15 cellular contexts compared by ENCODE assay signal in the genomic region with DNA sequence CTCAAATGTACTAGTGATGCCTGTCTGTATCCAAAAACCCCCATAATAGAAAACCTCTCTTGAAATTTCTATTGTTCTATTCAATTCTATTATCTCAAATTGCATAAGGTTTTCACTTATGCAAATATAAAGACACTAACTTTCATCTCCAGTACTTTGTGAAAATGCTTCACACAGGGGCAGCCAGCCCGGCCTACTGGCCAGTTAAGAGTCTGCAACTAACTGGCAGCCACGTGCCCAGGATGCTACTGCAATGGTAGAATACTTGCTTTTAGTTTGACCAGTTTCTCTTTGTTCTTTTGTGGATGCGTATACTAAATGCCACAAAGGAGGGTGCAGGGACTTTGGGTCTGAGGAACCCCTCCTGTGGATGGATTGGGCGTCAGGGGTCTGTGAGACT.
"Had no signal": no experiment of that assay in that cellular context is flagged by ENCODE, and none has a peak within 500 bp of the region (broad histone marks: within the 10 kb centered on the region; RNA-seq: fewer than 3 reads in every experiment).

No MANE protein-coding gene starts in this region.

- H3K9me3 ChIP-seq: breast epithelium, prostate gland, sigmoid colon had no signal

- H3K4me3 Mint-ChIP-seq: activated CD8-positive, alpha-beta T cell treated with anti-CD3 and anti-CD28 coated beads for 36 hours; activated naive CD8-positive, alpha-beta T cell treated with anti-CD3 and anti-CD28 coated beads, Interleukin-2, amount 10 ng/mL, durations not matched to agents 7 days and 5 days; activated T-cell treated with anti-CD3 and anti-CD28 coated beads, Interleukin-2, amount 50 U/mL, for 72 hours; mesothelial cell of epicardium; naive B cell; stimulated activated naive B cell treated with anti-CD40 and anti-IgM and Interleukin-4, amounts not matched to agents 10 μg/mL and 1 μg/mL and 100 μg/mL, for 72 hours had no signal

- H3K27me3 Mint-ChIP-seq: activated CD8-positive, alpha-beta T cell treated with anti-CD3 and anti-CD28 coated beads for 36 hours; activated naive CD8-positive, alpha-beta T cell treated with anti-CD3 and anti-CD28 coated beads, Interleukin-2, amount 10 ng/mL, durations not matched to agents 7 days and 5 days; naive B cell; stimulated activated naive B cell treated with anti-CD40 and anti-IgM and Interleukin-4, amounts not matched to agents 10 μg/mL and 1 μg/mL and 100 μg/mL, for 72 hours had no signal

- H3K4me3 ChIP-seq: breast epithelium, prostate gland, sigmoid colon had no signal

- H3K36me3 ChIP-seq: breast epithelium, prostate gland, sigmoid colon had no signal

- DNase-seq: activated CD4-positive, alpha-beta T cell treated with anti-CD3 and anti-CD28 coated beads for 4 hours; activated CD8-positive, alpha-beta memory T cell treated with anti-CD3 and anti-CD28 coated beads, Interleukin-2, amount 50 U/mL, for 4 hours; activated CD8-positive, alpha-beta T cell treated with anti-CD3 and anti-CD28 coated beads for 36 hours; activated naive CD8-positive, alpha-beta T cell treated with anti-CD3 and anti-CD28 coated beads, Interleukin-2, amount 10 ng/mL, durations not matched to agents 7 days and 5 days; activated T-cell treated with anti-CD3 and anti-CD28 coated beads, Interleukin-2, amount 50 U/mL, for 72 hours; left ventricle myocardium superior; naive B cell; sigmoid colon; stimulated activated CD4-positive, alpha-beta T cell treated with anti-CD3 and anti-CD28 coated beads, Interleukin-2, amount 100 ng/mL, for 24 hours; stimulated activated naive B cell treated with anti-CD40 and anti-IgM and Interleukin-4, amounts not matched to agents 10 μg/mL and 1 μg/mL and 100 μg/mL, for 72 hours had no signal

- H3K27ac Mint-ChIP-seq: activated CD8-positive, alpha-beta T cell treated with anti-CD3 and anti-CD28 coated beads for 36 hours; activated naive CD8-positive, alpha-beta T cell treated with anti-CD3 and anti-CD28 coated beads, Interleukin-2, amount 10 ng/mL, durations not matched to agents 7 days and 5 days; activated T-cell treated with anti-CD3 and anti-CD28 coated beads, Interleukin-2, amount 50 U/mL, for 72 hours; mesothelial cell of epicardium; naive B cell; stimulated activated naive B cell treated with anti-CD40 and anti-IgM and Interleukin-4, amounts not matched to agents 10 μg/mL and 1 μg/mL and 100 μg/mL, for 72 hours had no signal

- H3K27me3 ChIP-seq: breast epithelium, sigmoid colon had no signal

- H3K4me1 ChIP-seq: breast epithelium, prostate gland had no signal

- H3K36me3 Mint-ChIP-seq: activated naive CD8-positive, alpha-beta T cell treated with anti-CD3 and anti-CD28 coated beads, Interleukin-2, amount 10 ng/mL, durations not matched to agents 7 days and 5 days; mesothelial cell of epicardium; naive B cell; stimulated activated naive B cell treated with anti-CD40 and anti-IgM and Interleukin-4, amounts not matched to agents 10 μg/mL and 1 μg/mL and 100 μg/mL, for 72 hours had no signal

- ATAC-seq: activated CD8-positive, alpha-beta T cell treated with anti-CD3 and anti-CD28 coated beads for 36 hours; activated T-cell treated with anti-CD3 and anti-CD28 coated beads, Interleukin-2, amount 50 U/mL, for 72 hours; left ventricle myocardium superior; stimulated activated naive B cell treated with anti-CD40 and anti-IgM and Interleukin-4, amounts not matched to agents 10 μg/mL and 1 μg/mL and 100 μg/mL, for 72 hours had no signal

- H3K4me1 Mint-ChIP-seq: activated naive CD8-positive, alpha-beta T cell treated with anti-CD3 and anti-CD28 coated beads, Interleukin-2, amount 10 ng/mL, durations not matched to agents 7 days and 5 days; naive B cell; stimulated activated naive B cell treated with anti-CD40 and anti-IgM and Interleukin-4, amounts not matched to agents 10 μg/mL and 1 μg/mL and 100 μg/mL, for 72 hours had no signal

- H3K27ac ChIP-seq: breast epithelium, prostate gland, sigmoid colon had no signal

- H3K9me3 Mint-ChIP-seq: activated CD8-positive, alpha-beta T cell treated with anti-CD3 and anti-CD28 coated beads for 36 hours; activated T-cell treated with anti-CD3 and anti-CD28 coated beads, Interleukin-2, amount 50 U/mL, for 72 hours; mesothelial cell of epicardium; stimulated activated naive B cell treated with anti-CD40 and anti-IgM and Interleukin-4, amounts not matched to agents 10 μg/mL and 1 μg/mL and 100 μg/mL, for 72 hours had no signal

- FAIRE-seq: endothelial cell of umbilical vein, frontal cortex had no signal
